ENCODE assay signal across 8 cellular contexts in the genomic region with DNA sequence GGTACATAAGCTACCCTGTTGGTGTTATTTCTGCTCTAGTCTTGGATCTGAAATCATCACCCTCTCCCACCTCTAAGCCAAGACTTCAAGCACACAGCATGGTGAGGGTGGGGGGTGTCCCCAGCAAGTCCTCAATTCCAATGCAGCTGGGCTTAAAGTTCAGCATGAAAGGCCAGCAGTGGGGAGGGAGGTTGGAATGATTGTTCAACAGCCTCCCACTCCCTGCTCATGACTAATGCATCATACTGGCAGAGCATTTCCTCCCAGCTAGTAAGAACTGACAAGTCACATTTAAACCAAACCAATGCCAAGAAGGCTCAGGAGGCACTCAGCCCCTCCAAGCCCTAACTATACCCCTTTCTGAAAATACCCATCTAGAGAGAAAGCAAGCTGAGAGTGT. TPM values are rescaled to one million over a fixed set of nuclear protein-coding genes. Genes with fewer than 3 reads are reported as not detected.
DNase-seq lines count a peak whose midpoint lies in the region; ATAC-seq and TF ChIP-seq lines count a peak whose summit lies in the region.

No MANE protein-coding gene starts in this region.

- H3K27me3 Mint-ChIP-seq in activated T-cell treated with anti-CD3 and anti-CD28 coated beads, Interleukin-2, amount 50 U/mL, for 4 hours (ENCODE audit: low read depth): no peaks in the 10 kb centered on the region
- no peaks in the 10 kb centered on the region for H3K27me3 Mint-ChIP-seq in WTC11 (ENCODE audit: low read depth)

- H3K14ac ChIP-seq in IMR-90 (replicated peaks; ENCODE audit: low read depth, low read length): peak overlapping the region; percentile 90

- POLR2A ChIA-PET in IMR-90 (lab: Charles Lee; ENCODE audit: unreplicated experiment): no interaction called here
- POLR2A ChIA-PET in WTC11 (lab: Charles Lee): no interaction called here

- no peaks in the 10 kb centered on the region for H4K20me1 ChIP-seq in IMR-90 (ENCODE audit: insufficient read depth, low read length)

- H3K9ac ChIP-seq in IMR-90 (ENCODE audit: low read depth, low read length): no peak overlapping the region

- peak overlapping the region; percentile 67; the same call in 2 of the 3 replicates for H2BK15ac ChIP-seq in IMR-90 (ENCODE audit: low read depth, low read length)

- peak; percentile 94 for DNase-seq in IMR-90
- peak; percentile 47 for DNase-seq in activated T-cell treated with anti-CD3 and anti-CD28 coated beads, Interleukin-2, amount 50 U/mL, for 4 hours
- peak; percentile 83 for DNase-seq in islet precursor cell
- peak; percentile 12 to 29 for DNase-seq in stimulated activated CD8-positive, alpha-beta memory T cell treated with anti-CD3 and anti-CD28 coated beads, Interleukin-4, amount 100 ng/mL, for 4 hours (ENCODE audit: low read depth in 2 of 2, low spot score in 1 of 2)
- DNase-seq in UCSD-AML1 (lab: John Stamatoyannopoulos, UW; ENCODE audit: unreplicated experiment): no peak
- DNase-seq in NCI-H524 (lab: John Stamatoyannopoulos, UW): no peak
- no peak for DNase-seq in WTC11 (ENCODE audit: low spot score)

- peak overlapping the region; percentile 38; the same call in 1 of the 2 replicates for H2AK5ac ChIP-seq in IMR-90 (ENCODE audit: low read depth, low read length)

- H3K4me3 ChIP-seq in IMR-90 (ENCODE audit: insufficient read depth, low read depth, low read length) (no peak overlapping the region), gastroesophageal sphincter (no peak overlapping the region)

- TF ChIP-seq RAD21 in IMR-90 (IDR thresholded peaks at IDR 0.05; ENCODE audit: low read length): no peak

- H3K4me1 Mint-ChIP-seq in activated T-cell treated with anti-CD3 and anti-CD28 coated beads, Interleukin-2, amount 50 U/mL, for 4 hours (ENCODE audit: low read depth): peaks cover 26% of the 10 kb centered on the region
- peaks cover 26% of the 10 kb centered on the region for H3K4me1 Mint-ChIP-seq in WTC11

- no peak for TF ChIP-seq EP300 in gastroesophageal sphincter (IDR thresholded peaks at IDR 0.05)

- peak overlapping the region; percentile 90 for H3K23ac ChIP-seq in IMR-90 (ENCODE audit: low read depth, low read length)

- H2BK20ac ChIP-seq in IMR-90 (ENCODE audit: low read depth, low read length): peak overlapping the region; percentile 99

- no peaks in the 10 kb centered on the region for H3K79me1 ChIP-seq in IMR-90 (ENCODE audit: low read depth in 1 of 2, low read length in 2 of 2)

- in situ Hi-C loops in IMR-90 (cut with MboI; ENCODE audit: low sequenced_read_pairs): no loop called here

- H4K5ac ChIP-seq in IMR-90 (ENCODE audit: low read depth, low read length): peak overlapping the region; percentile 84

- peak overlapping the region; percentile 84 for H3K4ac ChIP-seq in IMR-90 (ENCODE audit: low read depth, low read length)

- peak overlapping the region; percentile 47 for H3K27ac ChIP-seq in IMR-90 (ENCODE audit: insufficient read depth, low read length)
- no peak overlapping the region for H3K27ac ChIP-seq in gastroesophageal sphincter

- intact Hi-C loops in IMR-90 (cut with micrococcal nuclease): no loop called here

- peak overlapping the region; percentile 51 for H2AFZ ChIP-seq in IMR-90 (replicated peaks; ENCODE audit: low read length, poor library complexity)

- TF ChIP-seq CTCF in IMR-90 (conservative IDR thresholded peaks at IDR 0.05; ENCODE audit: low read depth, low read length) (no peak), gastroesophageal sphincter (IDR thresholded peaks at IDR 0.05) (no peak), WTC11 (IDR thresholded peaks at IDR 0.05) (no peak)

- H3K56ac ChIP-seq in IMR-90 (ENCODE audit: extremely low read depth, insufficient read depth, low read length): peak overlapping the region; percentile 72

- H3K27ac Mint-ChIP-seq in WTC11: no peak overlapping the region

- CTCF ChIA-PET in IMR-90 (lab: Yijun Ruan, JAX): interaction anchor here (1.2 kb wide), 1 partner anchor 10 kb away, joined by 4 read pairs; no protein-coding TSS in a partner anchor
- CTCF ChIA-PET in WTC11 (lab: Charles Lee): interaction anchor here (1.1 kb wide), 2 partner anchors 9 to 99 kb away, joined by 3 to 5 read pairs; no protein-coding TSS in a partner anchor

- H3K9me3 ChIP-seq in IMR-90 (ENCODE audit: control insufficient read depth, insufficient read depth, low read length) (no peaks in the 10 kb centered on the region), gastroesophageal sphincter (no peaks in the 10 kb centered on the region)

- H2BK5ac ChIP-seq in IMR-90 (ENCODE audit: low read depth, low read length, poor library complexity, severe bottlenecking): peak overlapping the region; percentile 95

- H3K4me3 Mint-ChIP-seq in activated T-cell treated with anti-CD3 and anti-CD28 coated beads, Interleukin-2, amount 50 U/mL, for 4 hours: no peak overlapping the region
- no peak overlapping the region for H3K4me3 Mint-ChIP-seq in WTC11

- H3K4me1 ChIP-seq in IMR-90 (ENCODE audit: control insufficient read depth, insufficient read depth, low read length): peaks cover 10% of the 10 kb centered on the region
- H3K4me1 ChIP-seq in gastroesophageal sphincter: no peaks in the 10 kb centered on the region

- peak overlapping the region; percentile 96 for H2BK120ac ChIP-seq in IMR-90 (ENCODE audit: low read depth, low read length)

- no peak overlapping the region for H2AK9ac ChIP-seq in IMR-90 (replicated peaks; ENCODE audit: low read depth, low read length, poor library complexity)

- peak overlapping the region; percentile 88; the same call in 1 of the 2 replicates for H3K18ac ChIP-seq in IMR-90 (ENCODE audit: low read depth, low read length)

- H3K36me3 Mint-ChIP-seq in activated T-cell treated with anti-CD3 and anti-CD28 coated beads, Interleukin-2, amount 50 U/mL, for 4 hours (ENCODE audit: insufficient read depth): peaks cover 19% of the 10 kb centered on the region
- no peaks in the 10 kb centered on the region for H3K36me3 Mint-ChIP-seq in WTC11

- H4K8ac ChIP-seq in IMR-90 (ENCODE audit: low read depth in 2 of 2, low read length in 2 of 2): peak overlapping the region; percentile 53 to 92

- H3K27me3 ChIP-seq in IMR-90 (ENCODE audit: control insufficient read depth, insufficient read depth, low read length): no peaks in the 10 kb centered on the region
- no peaks in the 10 kb centered on the region for H3K27me3 ChIP-seq in gastroesophageal sphincter

- dilution Hi-C loops in IMR-90 (cut with HindIII; ENCODE audit: low sequenced_read_pairs, unreplicated experiment): no loop called here

- TF ChIP-seq POLR2A in IMR-90 (IDR thresholded peaks at IDR 0.05; ENCODE audit: low read depth, low read length): no peak
- no peak for TF ChIP-seq POLR2A in gastroesophageal sphincter (IDR thresholded peaks at IDR 0.05)

- H3K9me1 ChIP-seq in IMR-90 (ENCODE audit: insufficient read depth, low read length): no peaks in the 10 kb centered on the region

- peak overlapping the region; percentile 52; the same call in 1 of the 2 replicates for H3K4me2 ChIP-seq in IMR-90 (ENCODE audit: low read depth, low read length)

- H3K9me3 Mint-ChIP-seq in activated T-cell treated with anti-CD3 and anti-CD28 coated beads, Interleukin-2, amount 50 U/mL, for 4 hours: no peaks in the 10 kb centered on the region
- peaks cover 2% of the 10 kb centered on the region for H3K9me3 Mint-ChIP-seq in WTC11

- H3K36me3 ChIP-seq in IMR-90 (ENCODE audit: control insufficient read depth, insufficient read depth, low read length) (no peaks in the 10 kb centered on the region), gastroesophageal sphincter (no peaks in the 10 kb centered on the region)

- no TSS peak for BruUV-seq in IMR-90 (replicated peaks; lab: Mats Ljungman, UMichigan)

- ATAC-seq in IMR-90 (ENCODE audit: low read depth) (peak; percentile 94), gastroesophageal sphincter (no peak), WTC11 (no peak)
- ATAC-seq in activated T-cell treated with anti-CD3 and anti-CD28 coated beads, Interleukin-2, amount 50 U/mL, for 4 hours: peak; percentile 94

- peak overlapping the region; percentile 93 for H4K91ac ChIP-seq in IMR-90 (ENCODE audit: insufficient read depth, low read depth, low read length)

TF ChIP-seq in IMR-90, 13 proteins besides CTCF, POLR2A, EP300 and RAD21 (continues in another document):
- peak; percentile 72 for TF ChIP-seq RCOR1 (IDR thresholded peaks at IDR 0.05; ENCODE audit: insufficient replicate concordance, low read length)
- peak; percentile 56; the same call in 1 of the 2 replicates for TF ChIP-seq BHLHE40 (IDR thresholded peaks at IDR 0.05; ENCODE audit: low read depth, low read length)
- 0 out of 2 replicates have a peak, but pooled peaks have one; percentile 4 for TF ChIP-seq MAFK (IDR thresholded peaks at IDR 0.05; ENCODE audit: low read depth, low read length)
- TF ChIP-seq SMC3 (IDR thresholded peaks at IDR 0.05; ENCODE audit: low read depth, low read length): no peak; the same call in 1 of the 2 replicates
- no peak for TF ChIP-seq CHD1 (IDR thresholded peaks at IDR 0.05; ENCODE audit: low read depth, low read length)
- peak; percentile 62 for TF ChIP-seq FOS (IDR thresholded peaks at IDR 0.05; ENCODE audit: low read depth, low read length)
- no peak for TF ChIP-seq RFX5 (IDR thresholded peaks at IDR 0.05; ENCODE audit: low read depth, low read length)
- no peak for TF ChIP-seq NFE2L2 (IDR thresholded peaks at IDR 0.05; ENCODE audit: low read depth, low read length)

TF ChIP-seq in WTC11, 78 proteins besides CTCF, POLR2A, EP300 and RAD21 (continues in another document):
- no peak for TF ChIP-seq ZNF138 (CRISPR knock-in tag; conservative IDR thresholded peaks at IDR 0.05)
- no peak for TF ChIP-seq ZNF121 (CRISPR knock-in tag; IDR thresholded peaks at IDR 0.05)
- TF ChIP-seq ATF1 (CRISPR knock-in tag; IDR thresholded peaks at IDR 0.05): no peak
- no peak for TF ChIP-seq FOXK1 (CRISPR knock-in tag; IDR thresholded peaks at IDR 0.05)

RNA-seq across cellular contexts. Expression of gene TIAM1, which starts 50.1 kb away (rescaled TPM):
- total RNA-seq in IMR-90 (2012; rRNA removed) (9.2 and 9.3 TPM in 2 replicates), gastroesophageal sphincter (10 to 100 TPM in 1 of 4 donors, 1 to 10 TPM in 3; 2.6 to 11.0 (median 6.9) TPM), WTC11 (2021) (25.2 to 28.7 TPM (median 28.2 TPM) in 3 replicates)
- polyA plus RNA-seq in IMR-90 (2012; rRNA removed): 2.9 TPM in 2 replicates
- polyA plus RNA-seq in IMR-90 (2012; cell fraction: cytosol; rRNA removed): 1.5 and 2.0 TPM in 2 replicates
- polyA plus RNA-seq in IMR-90 (2012; cell fraction: nucleus; rRNA removed; ENCODE audit: low replicate concordance): 3.9 and 4.0 TPM in 2 replicates
- 100 to 1,000 TPM; 103 to 133 (median 132) TPM for total RNA-seq in activated T-cell treated with anti-CD3 and anti-CD28 coated beads, Interleukin-2, amount 50 U/mL, for 4 hours

Comparison
In these comparisons a context has a peak if more than half of its experiments do, and no peak if none do; other contexts are left out.
1. ATAC-seq: peak in IMR-90 (single experiment) and activated T-cell treated with anti-CD3 and anti-CD28 coated beads, Interleukin-2, amount 50 U/mL, for 4 hours (2 of 2); none in gastroesophageal sphincter (single experiment) and WTC11 (single experiment).
2. DNase-seq: peak in IMR-90 (single experiment), activated T-cell treated with anti-CD3 and anti-CD28 coated beads, Interleukin-2, amount 50 U/mL, for 4 hours (single experiment), islet precursor cell (single experiment) and stimulated activated CD8-positive, alpha-beta memory T cell treated with anti-CD3 and anti-CD28 coated beads, Interleukin-4, amount 100 ng/mL, for 4 hours (2 of 2); none in UCSD-AML1 (single experiment), NCI-H524 (0 of 2) and WTC11 (single experiment).